Comparison of ENCODE assay signal across 8 cellular contexts in genomic region chr17:48597775-48598631, GRCh38. TPM values are rescaled to one million over a fixed set of nuclear protein-coding genes. Genes with fewer than 3 reads are reported as not detected.
DNase-seq lines count a peak whose midpoint lies in the region; ATAC-seq and TF ChIP-seq lines count a peak whose summit lies in the region.

No MANE protein-coding gene starts in this region.

- peak overlapping the region; percentile 45; the same call in 1 of the 2 replicates for H3K27ac ChIP-seq in VCaP
- H3K27ac ChIP-seq in psoas muscle: peak overlapping the region; percentile 68

- peaks cover 35% of the 10 kb centered on the region for H3K4me1 Mint-ChIP-seq in CD14-positive monocyte

- no peaks in the 10 kb centered on the region for H3K9me3 ChIP-seq in psoas muscle

- peaks cover 12 to 18% of the 10 kb centered on the region in 2 donors for H3K36me3 Mint-ChIP-seq in CD14-positive monocyte

- intact Hi-C loops in CD14-positive monocyte (cut with micrococcal nuclease): loop anchor here in 1 of 2 donors (2.0 kb wide), 1 partner anchor 17 kb away; the partner anchor contains the start of gene HOXB8
- intact Hi-C loops in psoas muscle (cut with DNase I): loop anchor here in 1 of 2 donors (10.0 kb wide), 1 partner anchor 573 kb away; no protein-coding TSS in a partner anchor

- ATAC-seq in psoas muscle (peak; percentile 46 to 60 (median 52)), GM19463 (IDR thresholded peaks at IDR 0.05; ENCODE audit: unreplicated experiment) (no peak), HG02763 (IDR thresholded peaks at IDR 0.05; ENCODE audit: unreplicated experiment) (no peak)

- 1 to 4% (median 2%) methylated on average over 55 to 68 of the region's 68 CpGs for WGBS in psoas muscle, 3 donors

- H3K4me3 Mint-ChIP-seq in CD14-positive monocyte: peak overlapping the region; percentile 73 to 93

- H3K9me3 Mint-ChIP-seq in CD14-positive monocyte: peaks cover 0 to 35% (median 13%) of the 10 kb centered on the region in 7 donors

- H3K4me1 ChIP-seq in psoas muscle: peaks cover 10% of the 10 kb centered on the region

- DNase-seq in CD14-positive monocyte (ENCODE audit: low spot score) (peak; percentile 62), HCEC 1CT (peak; percentile 76), foreskin melanocyte (peak; percentile 66), psoas muscle (peak; percentile 76 to 78), NCI-H446 treated with DMSO at 0.1 percent for 48 hours (lab: John Stamatoyannopoulos, UW) (no peak)

- peaks cover 99 to 100% (median 100%) of the 10 kb centered on the region in 3 donors for H3K27me3 Mint-ChIP-seq in CD14-positive monocyte (ENCODE audit: low read depth in 3 of 3)

- TF ChIP-seq CTCF in CD14-positive monocyte (IDR thresholded peaks at IDR 0.05) (no peak), VCaP (conservative IDR thresholded peaks at IDR 0.05) (no peak), psoas muscle (IDR thresholded peaks at IDR 0.05) (no peak)

- H3K4me3 ChIP-seq in psoas muscle: peak overlapping the region; percentile 73

- peaks cover 0 to 91% (median 47%) of the 10 kb centered on the region in 3 donors for H3K27me3 ChIP-seq in psoas muscle (ENCODE audit: insufficient read depth in 3 of 3, low read length in 2 of 3)

- no peaks in the 10 kb centered on the region for H3K36me3 ChIP-seq in psoas muscle (ENCODE audit: insufficient read depth in 1 of 2, low read depth in 1 of 2)

- H3K27ac Mint-ChIP-seq in CD14-positive monocyte: no peak overlapping the region

RNA-seq across cellular contexts. Expression of gene HOXB5, which starts 4.4 kb away (rescaled TPM):
- polyA plus RNA-seq in CD14-positive monocyte (not detected), psoas muscle (under 1 TPM; 0.03 to 0.30 (median 0.17) TPM)
- total RNA-seq in psoas muscle: under 1 TPM in 3 of 4 donors, not detected in 1; 0.17 to 0.71 (median 0.24) TPM

RNA-seq across cellular contexts. Expression of gene HOXB6, which starts 6.8 kb away (rescaled TPM):
- not detected for polyA plus RNA-seq in CD14-positive monocyte
- 1 to 10 TPM in 2 of 4 donors, under 1 TPM in 2; 0.66 to 3.3 (median 1.2) TPM for total RNA-seq in psoas muscle
- 1 to 10 TPM in 2 of 3 donors, under 1 TPM in 1; 0.80 to 1.6 (median 1.2) TPM for polyA plus RNA-seq in psoas muscle

RNA-seq across cellular contexts. Expression of gene HOXB3, which starts 8.0 kb away (rescaled TPM):
- polyA plus RNA-seq in CD14-positive monocyte (not detected), psoas muscle (1 to 10 TPM in 2 of 3 donors, under 1 TPM in 1; 0.96 to 1.5 (median 1.4) TPM)
- total RNA-seq in psoas muscle: 1 to 10 TPM; 1.5 to 8.8 (median 1.9) TPM

RNA-seq across cellular contexts. Expression of gene HOXB7, which starts 12.8 kb away (rescaled TPM):
- polyA plus RNA-seq in CD14-positive monocyte: not detected
- total RNA-seq in psoas muscle: 1 to 10 TPM in 3 of 4 donors, under 1 TPM in 1; 0.85 to 2.0 (median 1.2) TPM
- polyA plus RNA-seq in psoas muscle: 1 to 10 TPM; 1.6 to 3.0 (median 2.8) TPM

RNA-seq across cellular contexts. Expression of gene HOXB8, which starts 17.1 kb away (rescaled TPM):
- not detected for polyA plus RNA-seq in CD14-positive monocyte
- not detected for total RNA-seq in psoas muscle
- under 1 TPM; 0.05 to 0.10 (median 0.08) TPM for polyA plus RNA-seq in psoas muscle

Comparison
In these comparisons a context has a peak if more than half of its experiments do, and no peak if none do; other contexts are left out.
1. ATAC-seq: peak in psoas muscle (4 of 4); none in GM19463 (single experiment) and HG02763 (single experiment).